In genomic region chr11:995752-996420, GRCh38 we compare ENCODE assay signal across 9 cellular contexts. TPM values are rescaled to one million over a fixed set of nuclear protein-coding genes. Genes with fewer than 3 reads are reported as not detected.
DNase-seq lines count a peak whose midpoint lies in the region; ATAC-seq and TF ChIP-seq lines count a peak whose summit lies in the region.
"Had no signal": no experiment of that assay in that cellular context is flagged by ENCODE, and none has a peak within 500 bp of the region (broad histone marks: within the 10 kb centered on the region; RNA-seq: fewer than 3 reads in every experiment).

No MANE protein-coding gene starts in this region.

- ATAC-seq in GM21447 (IDR thresholded peaks at IDR 0.05; ENCODE audit: unreplicated experiment) (peak; percentile 59), right lobe of liver (no peak)

- H3K9me3 ChIP-seq in vagina (no peaks in the 10 kb centered on the region), right lobe of liver (no peaks in the 10 kb centered on the region)

- H3K27me3 ChIP-seq in GM06990 (replicated peaks; ENCODE audit: control insufficient read depth, insufficient read depth, low read length) (no peaks in the 10 kb centered on the region), vagina (no peaks in the 10 kb centered on the region), right lobe of liver (no peaks in the 10 kb centered on the region)

- TF ChIP-seq CTCF in GM06990 (IDR thresholded peaks at IDR 0.05; ENCODE audit: insufficient read depth, low read length, poor library complexity, severe bottlenecking): no peak
- no peak for TF ChIP-seq CTCF in vagina (IDR thresholded peaks at IDR 0.05)
- no peak for TF ChIP-seq CTCF in right lobe of liver (IDR thresholded peaks at IDR 0.05)

- DNase-seq in GM06990 (ENCODE audit: extremely low read depth, insufficient read length) (peak; percentile 47), NCI-H69 (lab: John Stamatoyannopoulos, UW) (peak; percentile 92), kidney glomerular epithelial cell (lab: John Stamatoyannopoulos, UW) (peak; percentile 94), vagina (ENCODE audit: extremely low spot score in 2 of 2) (no peak), HuH-7.5 (ENCODE audit: low spot score) (no peak), right lobe of liver (no peak), foreskin melanocyte (no peak)
- DNase-seq: mammary epithelial cell had no signal

- TF ChIP-seq POLR2A in vagina (IDR thresholded peaks at IDR 0.05): no peak
- no peak for TF ChIP-seq POLR2A in right lobe of liver (IDR thresholded peaks at IDR 0.05)

- peaks cover 9% of the 10 kb centered on the region for H3K4me1 ChIP-seq in vagina
- H3K4me1 ChIP-seq in right lobe of liver: no peaks in the 10 kb centered on the region

- H3K36me3 ChIP-seq in GM06990 (ENCODE audit: control insufficient read depth, insufficient read depth, low read length) (peaks cover 21% of the 10 kb centered on the region), vagina (peaks cover 0 to 51% of the 10 kb centered on the region in 2 donors), right lobe of liver (peaks cover 0 to 45% (median 24%) of the 10 kb centered on the region in 4 donors)

- no peak overlapping the region for H3K4me3 ChIP-seq in GM06990 (replicated peaks; ENCODE audit: low read depth, low read length)
- no peak overlapping the region for H3K4me3 ChIP-seq in vagina
- H3K4me3 ChIP-seq in right lobe of liver: no peak overlapping the region

- no peak overlapping the region for H3K27ac ChIP-seq in vagina
- H3K27ac ChIP-seq in right lobe of liver: no peak overlapping the region

- 74% methylated on average over 10 of the region's 22 CpGs for WGBS in right lobe of liver (ENCODE audit: insufficient coverage, low coverage, low lambda C conversion rate, missing lambda C conversion rate)

- intact Hi-C loops in vagina (cut with DNase I) (no loop called here), right lobe of liver (cut with DNase I) (no loop called here)

RNA-seq across cellular contexts. Expression of gene MUC6, which starts 40.6 kb away (rescaled TPM):
- total RNA-seq in vagina (not detected), right lobe of liver (1 to 10 TPM in 2 of 6 experiments, under 1 TPM in 4; 0.31 to 2.1 (median 0.72) TPM)

Comparison
In these comparisons a context has a peak if more than half of its experiments do, and no peak if none do; other contexts are left out.
1. DNase-seq: peak in GM06990 (single experiment), NCI-H69 (single experiment) and kidney glomerular epithelial cell (single experiment); none in vagina (0 of 2), HuH-7.5 (single experiment), right lobe of liver (0 of 3) and foreskin melanocyte (single experiment).